ENCODE assay signal across 1 cellular context in genomic region chr9:96441798-96442445, GRCh38.
TF ChIP-seq lines count a peak whose summit lies in the region.

No MANE protein-coding gene starts in this region.

TF ChIP-seq in WTC11, 78 proteins besides CTCF, POLR2A, EP300 and RAD21 (continued from another document):
- TF ChIP-seq ARID4B (CRISPR knock-in tag; IDR thresholded peaks at IDR 0.05; ENCODE audit: borderline replicate concordance): no peak
- TF ChIP-seq OVOL2 (CRISPR knock-in tag; IDR thresholded peaks at IDR 0.05; ENCODE audit: borderline replicate concordance): no peak
- no peak for TF ChIP-seq TCF7 (CRISPR knock-in tag; IDR thresholded peaks at IDR 0.05; ENCODE audit: low read depth)
- TF ChIP-seq SOX15 (CRISPR knock-in tag; IDR thresholded peaks at IDR 0.05): no peak
- TF ChIP-seq SMAD3 (CRISPR knock-in tag; IDR thresholded peaks at IDR 0.05; ENCODE audit: borderline replicate concordance): no peak
